Comparison of ENCODE assay signal across 1 cellular context in the genomic region with DNA sequence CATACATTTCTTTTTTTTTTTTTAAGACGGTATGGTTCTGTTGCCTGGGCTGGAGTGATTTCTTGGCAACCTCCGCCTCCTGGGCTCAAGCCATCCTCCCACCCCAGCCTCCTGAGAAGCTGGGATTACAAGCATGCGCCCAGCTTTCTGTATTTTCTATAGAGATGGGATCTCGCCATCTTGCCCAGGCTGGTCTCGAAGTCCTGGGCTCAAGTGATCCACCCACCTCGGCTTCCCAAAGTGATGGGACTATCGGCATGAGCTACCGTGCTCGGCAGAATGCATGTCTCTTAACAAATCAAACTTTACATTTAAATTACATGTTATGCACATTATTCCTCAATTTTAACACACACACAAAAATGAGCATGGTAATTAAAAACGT.
TF ChIP-seq lines count a peak whose summit lies in the region.

No MANE protein-coding gene starts in this region.

TF ChIP-seq in GM12878, 131 proteins besides CTCF, POLR2A, EP300 and RAD21:
- TF ChIP-seq, protein P1, sequence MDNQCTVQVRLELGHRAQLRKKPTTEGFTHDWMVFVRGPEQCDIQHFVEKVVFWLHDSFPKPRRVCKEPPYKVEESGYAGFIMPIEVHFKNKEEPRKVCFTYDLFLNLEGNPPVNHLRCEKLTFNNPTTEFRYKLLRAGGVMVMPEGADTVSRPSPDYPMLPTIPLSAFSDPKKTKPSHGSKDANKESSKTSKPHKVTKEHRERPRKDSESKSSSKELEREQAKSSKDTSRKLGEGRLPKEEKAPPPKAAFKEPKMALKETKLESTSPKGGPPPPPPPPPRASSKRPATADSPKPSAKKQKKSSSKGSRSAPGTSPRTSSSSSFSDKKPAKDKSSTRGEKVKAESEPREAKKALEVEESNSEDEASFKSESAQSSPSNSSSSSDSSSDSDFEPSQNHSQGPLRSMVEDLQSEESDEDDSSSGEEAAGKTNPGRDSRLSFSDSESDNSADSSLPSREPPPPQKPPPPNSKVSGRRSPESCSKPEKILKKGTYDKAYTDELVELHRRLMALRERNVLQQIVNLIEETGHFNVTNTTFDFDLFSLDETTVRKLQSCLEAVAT (IDR thresholded peaks at IDR 0.05), result peak; percentile 61
- no peak for TF ChIP-seq HDAC2 (IDR thresholded peaks at IDR 0.05)
